1 cellular context compared by ENCODE assay signal in the genomic region with DNA sequence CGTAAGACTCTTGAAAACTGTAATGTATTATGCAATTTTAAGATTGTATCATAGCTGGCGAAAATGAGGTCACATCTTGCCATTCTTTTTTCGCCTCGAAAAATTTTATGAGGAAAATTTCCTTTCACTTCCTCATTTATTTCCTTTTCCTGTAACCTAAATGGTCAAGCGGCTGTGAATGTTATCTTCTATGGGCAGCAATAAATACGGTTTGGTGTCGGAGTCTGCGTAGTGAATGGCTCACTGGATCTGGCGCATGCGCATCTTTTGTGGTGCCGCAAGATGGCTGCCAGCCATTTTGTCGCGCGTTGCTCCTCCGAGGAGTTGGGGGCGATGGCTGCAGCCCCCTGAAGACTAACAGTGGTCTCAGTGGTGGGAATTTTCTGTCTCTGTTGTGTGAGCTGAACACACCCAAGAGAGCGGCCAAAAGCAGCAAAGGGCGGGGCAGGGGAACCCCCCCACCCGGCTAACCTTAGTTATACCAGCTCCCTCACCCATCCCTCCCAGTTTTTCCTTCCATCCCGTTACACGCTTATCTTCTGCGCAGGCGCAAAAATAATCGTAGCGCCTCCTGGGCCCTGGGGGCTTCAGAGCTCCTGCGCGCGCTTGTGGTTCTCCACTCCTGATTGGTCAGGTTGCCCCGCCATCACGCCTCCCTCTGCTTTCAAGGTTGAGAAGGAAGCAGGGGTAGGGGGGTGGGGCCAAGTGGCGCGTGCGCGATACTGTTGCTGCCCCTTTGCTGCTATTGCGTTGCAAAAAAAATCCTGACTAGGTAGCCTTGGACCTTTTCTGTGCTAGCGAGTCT.
TF ChIP-seq lines count a peak whose summit lies in the region.

A gene (plus strand): TSS at position 722 of the 805 bp plus-strand sequence. CDS start 568 bp downstream, outside the sequence.

TF ChIP-seq in K562, 482 proteins besides CTCF, POLR2A, EP300 and RAD21 (continued from another document and continues in another):
- TF ChIP-seq, protein P1, sequence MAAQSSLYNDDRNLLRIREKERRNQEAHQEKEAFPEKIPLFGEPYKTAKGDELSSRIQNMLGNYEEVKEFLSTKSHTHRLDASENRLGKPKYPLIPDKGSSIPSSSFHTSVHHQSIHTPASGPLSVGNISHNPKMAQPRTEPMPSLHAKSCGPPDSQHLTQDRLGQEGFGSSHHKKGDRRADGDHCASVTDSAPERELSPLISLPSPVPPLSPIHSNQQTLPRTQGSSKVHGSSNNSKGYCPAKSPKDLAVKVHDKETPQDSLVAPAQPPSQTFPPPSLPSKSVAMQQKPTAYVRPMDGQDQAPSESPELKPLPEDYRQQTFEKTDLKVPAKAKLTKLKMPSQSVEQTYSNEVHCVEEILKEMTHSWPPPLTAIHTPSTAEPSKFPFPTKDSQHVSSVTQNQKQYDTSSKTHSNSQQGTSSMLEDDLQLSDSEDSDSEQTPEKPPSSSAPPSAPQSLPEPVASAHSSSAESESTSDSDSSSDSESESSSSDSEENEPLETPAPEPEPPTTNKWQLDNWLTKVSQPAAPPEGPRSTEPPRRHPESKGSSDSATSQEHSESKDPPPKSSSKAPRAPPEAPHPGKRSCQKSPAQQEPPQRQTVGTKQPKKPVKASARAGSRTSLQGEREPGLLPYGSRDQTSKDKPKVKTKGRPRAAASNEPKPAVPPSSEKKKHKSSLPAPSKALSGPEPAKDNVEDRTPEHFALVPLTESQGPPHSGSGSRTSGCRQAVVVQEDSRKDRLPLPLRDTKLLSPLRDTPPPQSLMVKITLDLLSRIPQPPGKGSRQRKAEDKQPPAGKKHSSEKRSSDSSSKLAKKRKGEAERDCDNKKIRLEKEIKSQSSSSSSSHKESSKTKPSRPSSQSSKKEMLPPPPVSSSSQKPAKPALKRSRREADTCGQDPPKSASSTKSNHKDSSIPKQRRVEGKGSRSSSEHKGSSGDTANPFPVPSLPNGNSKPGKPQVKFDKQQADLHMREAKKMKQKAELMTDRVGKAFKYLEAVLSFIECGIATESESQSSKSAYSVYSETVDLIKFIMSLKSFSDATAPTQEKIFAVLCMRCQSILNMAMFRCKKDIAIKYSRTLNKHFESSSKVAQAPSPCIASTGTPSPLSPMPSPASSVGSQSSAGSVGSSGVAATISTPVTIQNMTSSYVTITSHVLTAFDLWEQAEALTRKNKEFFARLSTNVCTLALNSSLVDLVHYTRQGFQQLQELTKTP (IDR thresholded peaks at IDR 0.05; ENCODE audit: low read depth in 1 of 2, partially characterized antibody in 2 of 2), result peak in 1 of 2 experiments; percentile 15
- TF ChIP-seq, protein P2, sequence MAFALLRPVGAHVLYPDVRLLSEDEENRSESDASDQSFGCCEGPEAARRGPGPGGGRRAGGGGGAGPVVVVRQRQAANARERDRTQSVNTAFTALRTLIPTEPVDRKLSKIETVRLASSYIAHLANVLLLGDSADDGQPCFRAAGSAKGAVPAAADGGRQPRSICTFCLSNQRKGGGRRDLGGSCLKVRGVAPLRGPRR (CRISPR knock-in tag; IDR thresholded peaks at IDR 0.05), result no peak
- TF ChIP-seq CCNT2 (IDR thresholded peaks at IDR 0.05; ENCODE audit: borderline replicate concordance, extremely low read depth, insufficient read length, low read depth, low read length) (no peak), SUPT5H (IDR thresholded peaks at IDR 0.05) (peak; percentile 95), TRIM24 (IDR thresholded peaks at IDR 0.05) (no peak), RCOR1 (IDR thresholded peaks at IDR 0.05; ENCODE audit: borderline replicate concordance in 1 of 2, low read depth in 2 of 2, low read length in 2 of 2) (peak in 1 of 2 experiments; percentile 50; a peak in 1 of 4 replicates), NUFIP1 (IDR thresholded peaks at IDR 0.05; ENCODE audit: partially characterized antibody) (no peak), HDAC6 (IDR thresholded peaks at IDR 0.05; ENCODE audit: low read depth, low read length) (no peak), CXXC5 (CRISPR knock-in tag; IDR thresholded peaks at IDR 0.05) (peak; percentile 60), GABPB2 (CRISPR knock-in tag; conservative IDR thresholded peaks at IDR 0.05) (no peak; the same call in 1 of the 2 replicates), YY1 (IDR thresholded peaks at IDR 0.05; ENCODE audit: borderline replicate concordance in 1 of 3, control insufficient read depth in 1 of 3, extremely low read depth in 1 of 3, insufficient read depth in 3 of 3, insufficient read length in 1 of 3, insufficient replicate concordance in 2 of 3, low read depth in 1 of 3, low read length in 2 of 3) (peak; percentile 94 to 99 (median 98)), HNRNPH1 (optimal IDR thresholded peaks at IDR 0.05; ENCODE audit: low read depth, low read length) (no peak), GTF2F1 (IDR thresholded peaks at IDR 0.05; ENCODE audit: low read depth, low read length) (peak; percentile 84; the same call in 1 of the 2 replicates), SPI1 (IDR thresholded peaks at IDR 0.05; ENCODE audit: borderline replicate concordance, low read depth, low read length) (peak; percentile 98), ZNF644 (tag; IDR thresholded peaks at IDR 0.05; ENCODE audit: low read depth) (peak; percentile 81), KLF6 (CRISPR knock-in tag; IDR thresholded peaks at IDR 0.05; ENCODE audit: borderline replicate concordance) (peak; percentile 50; the same call in 1 of the 2 replicates), RBM15 (IDR thresholded peaks at IDR 0.05; ENCODE audit: insufficient read depth, low read length) (no peak), SMARCA5 (IDR thresholded peaks at IDR 0.05) (no peak), DACH1 (IDR thresholded peaks at IDR 0.05; ENCODE audit: partially characterized antibody) (no peak), SRSF1 (IDR thresholded peaks at IDR 0.05; ENCODE audit: low read depth, low read length) (no peak), SMARCB1 (IDR thresholded peaks at IDR 0.05; ENCODE audit: insufficient read length, low read depth) (no peak), ZNF140 (CRISPR knock-in tag; IDR thresholded peaks at IDR 0.05) (no peak), RUNX1 (IDR thresholded peaks at IDR 0.05; ENCODE audit: low read depth) (0 out of 2 replicates have a peak, but pooled peaks have one; percentile 60), PCBP2 (IDR thresholded peaks at IDR 0.05; ENCODE audit: low read depth, low read length, poor library complexity, severe bottlenecking) (no peak), PYGO2 (tag; IDR thresholded peaks at IDR 0.05) (no peak), KAT2B (IDR thresholded peaks at IDR 0.05; ENCODE audit: low read depth, low read length) (no peak), PHB (CRISPR knock-in tag; IDR thresholded peaks at IDR 0.05) (no peak)
- TF ChIP-seq, protein P3, sequence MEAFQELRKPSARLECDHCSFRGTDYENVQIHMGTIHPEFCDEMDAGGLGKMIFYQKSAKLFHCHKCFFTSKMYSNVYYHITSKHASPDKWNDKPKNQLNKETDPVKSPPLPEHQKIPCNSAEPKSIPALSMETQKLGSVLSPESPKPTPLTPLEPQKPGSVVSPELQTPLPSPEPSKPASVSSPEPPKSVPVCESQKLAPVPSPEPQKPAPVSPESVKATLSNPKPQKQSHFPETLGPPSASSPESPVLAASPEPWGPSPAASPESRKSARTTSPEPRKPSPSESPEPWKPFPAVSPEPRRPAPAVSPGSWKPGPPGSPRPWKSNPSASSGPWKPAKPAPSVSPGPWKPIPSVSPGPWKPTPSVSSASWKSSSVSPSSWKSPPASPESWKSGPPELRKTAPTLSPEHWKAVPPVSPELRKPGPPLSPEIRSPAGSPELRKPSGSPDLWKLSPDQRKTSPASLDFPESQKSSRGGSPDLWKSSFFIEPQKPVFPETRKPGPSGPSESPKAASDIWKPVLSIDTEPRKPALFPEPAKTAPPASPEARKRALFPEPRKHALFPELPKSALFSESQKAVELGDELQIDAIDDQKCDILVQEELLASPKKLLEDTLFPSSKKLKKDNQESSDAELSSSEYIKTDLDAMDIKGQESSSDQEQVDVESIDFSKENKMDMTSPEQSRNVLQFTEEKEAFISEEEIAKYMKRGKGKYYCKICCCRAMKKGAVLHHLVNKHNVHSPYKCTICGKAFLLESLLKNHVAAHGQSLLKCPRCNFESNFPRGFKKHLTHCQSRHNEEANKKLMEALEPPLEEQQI (IDR thresholded peaks at IDR 0.05), result no peak
- TF ChIP-seq, protein P4, sequence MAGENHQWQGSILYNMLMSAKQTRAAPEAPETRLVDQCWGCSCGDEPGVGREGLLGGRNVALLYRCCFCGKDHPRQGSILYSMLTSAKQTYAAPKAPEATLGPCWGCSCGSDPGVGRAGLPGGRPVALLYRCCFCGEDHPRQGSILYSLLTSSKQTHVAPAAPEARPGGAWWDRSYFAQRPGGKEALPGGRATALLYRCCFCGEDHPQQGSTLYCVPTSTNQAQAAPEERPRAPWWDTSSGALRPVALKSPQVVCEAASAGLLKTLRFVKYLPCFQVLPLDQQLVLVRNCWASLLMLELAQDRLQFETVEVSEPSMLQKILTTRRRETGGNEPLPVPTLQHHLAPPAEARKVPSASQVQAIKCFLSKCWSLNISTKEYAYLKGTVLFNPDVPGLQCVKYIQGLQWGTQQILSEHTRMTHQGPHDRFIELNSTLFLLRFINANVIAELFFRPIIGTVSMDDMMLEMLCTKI (IDR thresholded peaks at IDR 0.05; ENCODE audit: partially characterized antibody), result no peak
- TF ChIP-seq, protein P5, sequence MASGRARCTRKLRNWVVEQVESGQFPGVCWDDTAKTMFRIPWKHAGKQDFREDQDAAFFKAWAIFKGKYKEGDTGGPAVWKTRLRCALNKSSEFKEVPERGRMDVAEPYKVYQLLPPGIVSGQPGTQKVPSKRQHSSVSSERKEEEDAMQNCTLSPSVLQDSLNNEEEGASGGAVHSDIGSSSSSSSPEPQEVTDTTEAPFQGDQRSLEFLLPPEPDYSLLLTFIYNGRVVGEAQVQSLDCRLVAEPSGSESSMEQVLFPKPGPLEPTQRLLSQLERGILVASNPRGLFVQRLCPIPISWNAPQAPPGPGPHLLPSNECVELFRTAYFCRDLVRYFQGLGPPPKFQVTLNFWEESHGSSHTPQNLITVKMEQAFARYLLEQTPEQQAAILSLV (tag; IDR thresholded peaks at IDR 0.05), result no peak
- TF ChIP-seq, protein P6, sequence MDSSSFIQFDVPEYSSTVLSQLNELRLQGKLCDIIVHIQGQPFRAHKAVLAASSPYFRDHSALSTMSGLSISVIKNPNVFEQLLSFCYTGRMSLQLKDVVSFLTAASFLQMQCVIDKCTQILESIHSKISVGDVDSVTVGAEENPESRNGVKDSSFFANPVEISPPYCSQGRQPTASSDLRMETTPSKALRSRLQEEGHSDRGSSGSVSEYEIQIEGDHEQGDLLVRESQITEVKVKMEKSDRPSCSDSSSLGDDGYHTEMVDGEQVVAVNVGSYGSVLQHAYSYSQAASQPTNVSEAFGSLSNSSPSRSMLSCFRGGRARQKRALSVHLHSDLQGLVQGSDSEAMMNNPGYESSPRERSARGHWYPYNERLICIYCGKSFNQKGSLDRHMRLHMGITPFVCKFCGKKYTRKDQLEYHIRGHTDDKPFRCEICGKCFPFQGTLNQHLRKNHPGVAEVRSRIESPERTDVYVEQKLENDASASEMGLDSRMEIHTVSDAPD (CRISPR knock-in tag; IDR thresholded peaks at IDR 0.05), result no peak
- TF ChIP-seq, protein P7, sequence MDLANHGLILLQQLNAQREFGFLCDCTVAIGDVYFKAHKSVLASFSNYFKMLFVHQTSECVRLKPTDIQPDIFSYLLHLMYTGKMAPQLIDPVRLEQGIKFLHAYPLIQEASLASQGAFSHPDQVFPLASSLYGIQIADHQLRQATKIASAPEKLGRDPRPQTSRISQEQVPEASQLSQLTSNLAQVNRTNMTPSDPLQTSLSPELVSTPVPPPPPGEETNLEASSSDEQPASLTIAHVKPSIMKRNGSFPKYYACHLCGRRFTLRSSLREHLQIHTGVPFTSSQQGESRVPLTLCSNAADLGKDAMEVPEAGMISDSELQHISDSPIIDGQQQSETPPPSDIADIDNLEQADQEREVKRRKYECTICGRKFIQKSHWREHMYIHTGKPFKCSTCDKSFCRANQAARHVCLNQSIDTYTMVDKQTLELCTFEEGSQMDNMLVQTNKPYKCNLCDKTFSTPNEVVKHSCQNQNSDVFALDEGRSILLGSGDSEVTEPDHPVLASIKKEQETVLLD (IDR thresholded peaks at IDR 0.05), result peak; percentile 95
- TF ChIP-seq, protein P8, sequence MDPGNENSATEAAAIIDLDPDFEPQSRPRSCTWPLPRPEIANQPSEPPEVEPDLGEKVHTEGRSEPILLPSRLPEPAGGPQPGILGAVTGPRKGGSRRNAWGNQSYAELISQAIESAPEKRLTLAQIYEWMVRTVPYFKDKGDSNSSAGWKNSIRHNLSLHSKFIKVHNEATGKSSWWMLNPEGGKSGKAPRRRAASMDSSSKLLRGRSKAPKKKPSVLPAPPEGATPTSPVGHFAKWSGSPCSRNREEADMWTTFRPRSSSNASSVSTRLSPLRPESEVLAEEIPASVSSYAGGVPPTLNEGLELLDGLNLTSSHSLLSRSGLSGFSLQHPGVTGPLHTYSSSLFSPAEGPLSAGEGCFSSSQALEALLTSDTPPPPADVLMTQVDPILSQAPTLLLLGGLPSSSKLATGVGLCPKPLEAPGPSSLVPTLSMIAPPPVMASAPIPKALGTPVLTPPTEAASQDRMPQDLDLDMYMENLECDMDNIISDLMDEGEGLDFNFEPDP (CRISPR knock-in tag; IDR thresholded peaks at IDR 0.05), result no peak
- TF ChIP-seq, protein P9, sequence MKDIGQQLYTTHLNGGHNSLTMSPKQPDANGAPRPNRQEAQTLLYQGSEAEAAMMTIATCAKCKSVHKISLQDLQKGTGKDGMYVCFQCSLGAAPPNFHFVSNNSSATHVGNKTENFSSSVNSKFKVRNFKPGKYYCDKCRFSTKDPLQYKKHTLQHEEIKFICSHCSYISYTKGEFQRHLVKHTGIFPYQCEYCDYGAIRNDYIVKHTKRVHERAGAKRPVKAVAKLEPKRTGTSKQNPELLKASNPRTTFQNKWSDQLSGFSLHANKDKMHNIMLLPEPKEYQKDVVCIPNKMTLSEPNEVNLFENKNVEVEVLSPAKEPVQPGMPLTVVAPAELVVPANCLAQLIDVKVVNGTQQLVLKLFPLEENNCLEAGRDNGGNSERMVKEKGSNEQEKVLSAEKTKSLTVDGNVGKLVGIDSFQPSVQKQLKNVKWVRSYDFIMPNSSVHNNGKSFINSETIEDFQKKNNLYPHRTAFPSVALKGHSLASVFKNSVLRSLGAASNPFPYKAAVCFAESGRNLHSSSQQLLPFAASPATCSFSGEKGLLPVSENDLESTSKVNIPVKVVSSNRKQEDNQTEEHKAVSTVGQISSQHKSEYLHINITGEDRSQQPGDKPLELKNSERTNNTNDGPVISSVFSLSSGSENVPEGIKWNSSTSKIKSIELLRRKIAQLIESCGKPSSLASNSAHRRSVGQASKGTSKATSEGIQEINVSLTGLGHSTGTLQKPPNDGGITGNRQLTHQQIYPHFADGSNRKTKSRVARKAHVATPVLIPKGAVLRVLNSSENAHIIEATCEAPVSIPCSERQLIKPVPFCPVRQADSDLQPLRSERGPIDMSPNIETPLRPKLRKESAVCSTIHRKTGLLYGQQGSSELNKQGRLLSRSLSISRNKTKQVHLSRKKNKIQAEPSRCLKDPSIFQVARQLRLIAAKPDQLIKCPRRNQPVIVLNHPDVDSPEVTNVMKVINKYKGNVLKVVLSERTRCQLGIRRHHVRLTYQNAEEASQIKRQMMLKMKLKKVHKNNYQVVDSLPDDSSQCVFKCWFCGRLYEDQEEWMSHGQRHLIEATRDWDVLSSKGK (CRISPR knock-in tag; IDR thresholded peaks at IDR 0.05), result no peak
- TF ChIP-seq, protein P10, sequence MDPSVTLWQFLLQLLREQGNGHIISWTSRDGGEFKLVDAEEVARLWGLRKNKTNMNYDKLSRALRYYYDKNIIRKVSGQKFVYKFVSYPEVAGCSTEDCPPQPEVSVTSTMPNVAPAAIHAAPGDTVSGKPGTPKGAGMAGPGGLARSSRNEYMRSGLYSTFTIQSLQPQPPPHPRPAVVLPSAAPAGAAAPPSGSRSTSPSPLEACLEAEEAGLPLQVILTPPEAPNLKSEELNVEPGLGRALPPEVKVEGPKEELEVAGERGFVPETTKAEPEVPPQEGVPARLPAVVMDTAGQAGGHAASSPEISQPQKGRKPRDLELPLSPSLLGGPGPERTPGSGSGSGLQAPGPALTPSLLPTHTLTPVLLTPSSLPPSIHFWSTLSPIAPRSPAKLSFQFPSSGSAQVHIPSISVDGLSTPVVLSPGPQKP (CRISPR knock-in tag; IDR thresholded peaks at IDR 0.05), result no peak
